18 cellular contexts compared by ENCODE assay signal in the genomic region with DNA sequence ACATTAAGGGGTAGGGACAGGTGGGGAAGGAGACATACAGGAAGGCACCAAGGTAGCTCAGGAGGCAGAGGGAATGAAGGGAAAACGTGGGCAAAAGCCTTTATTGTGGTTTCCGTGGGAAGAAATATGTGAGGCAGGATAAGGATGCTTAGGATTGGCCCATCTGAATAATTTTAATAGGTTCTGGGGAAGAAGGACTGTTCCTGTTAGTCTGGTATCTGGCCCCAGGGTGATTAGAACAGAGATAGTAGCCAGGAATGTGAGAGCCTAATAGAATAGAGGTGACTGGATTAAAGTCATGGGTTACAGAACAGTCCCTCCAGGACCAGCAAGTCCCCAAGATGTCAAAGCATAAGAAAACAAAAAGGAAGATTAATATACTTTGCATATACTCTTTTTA.
"Had no signal": no experiment of that assay in that cellular context is flagged by ENCODE, and none has a peak within 500 bp of the region (broad histone marks: within the 10 kb centered on the region; RNA-seq: fewer than 3 reads in every experiment).

No MANE protein-coding gene starts in this region.

- DNase-seq: activated CD4-positive, alpha-beta T cell treated with anti-CD3 and anti-CD28 coated beads, Interleukin-2, amount 10 ng/mL, durations not matched to agents 7 days and 5 days; activated CD4-positive, CD25-positive, alpha-beta regulatory T cell treated with anti-CD3 and anti-CD28 coated beads, Interleukin-2, amount 50 U/mL, for 72 hours; activated gamma-delta T cell treated with Interleukin-2 at 50 U/mL for 16 hours; activated T-cell treated with anti-CD3 and anti-CD28 coated beads, Interleukin-2, amount 50 U/mL, for 1 hour; anterior cingulate cortex; dorsolateral prefrontal cortex; effector memory CD8-positive, alpha-beta T cell; heart right ventricle; kidney; pancreas; psoas muscle; right cardiac atrium; stimulated activated CD4-positive, alpha-beta T cell treated with anti-CD3 and anti-CD28 coated beads, Interleukin-12 subunit alpha, Interleukin-12 subunit beta, amount 100 ng/mL, for 4 hours; stimulated activated CD4-positive, alpha-beta T cell treated with anti-CD3 and anti-CD28 coated beads, Interleukin-4, amount 100 ng/mL, for 4 hours; stimulated activated naive CD8-positive, alpha-beta T cell treated with anti-CD3 and anti-CD28 coated beads, Interleukin-15, amount 100 ng/mL, for 72 hours; tibial artery; WERI-Rb-1 had no signal

- ATAC-seq: effector memory CD8-positive, alpha-beta T cell; heart right ventricle; psoas muscle; right cardiac atrium; stimulated activated naive CD8-positive, alpha-beta T cell treated with anti-CD3 and anti-CD28 coated beads, Interleukin-15, amount 100 ng/mL, for 72 hours had no signal

- H3K9me3 ChIP-seq: heart right ventricle, neutrophil, pancreas, psoas muscle, tibial artery had no signal

- H3K27me3 ChIP-seq: neutrophil, pancreas, tibial artery had no signal

- H3K4me1 ChIP-seq: psoas muscle, tibial artery had no signal

- H3K4me3 ChIP-seq: dorsolateral prefrontal cortex, heart right ventricle, pancreas, psoas muscle, tibial artery had no signal

- H3K27ac ChIP-seq: dorsolateral prefrontal cortex, heart right ventricle, neutrophil, psoas muscle, tibial artery, WERI-Rb-1 had no signal

- H3K36me3 ChIP-seq: heart right ventricle, neutrophil, pancreas, tibial artery, WERI-Rb-1 had no signal
